1 cellular context compared by ENCODE assay signal in genomic region chr2:28318462-28319117, GRCh38.
TF ChIP-seq lines count a peak whose summit lies in the region.

No MANE protein-coding gene starts in this region.

TF ChIP-seq in HepG2, 621 proteins besides CTCF, POLR2A, EP300 and RAD21 (continued from another document):
- TF ChIP-seq THAP9 (CRISPR knock-in tag; IDR thresholded peaks at IDR 0.05; ENCODE audit: borderline replicate concordance): no peak
- TF ChIP-seq MYC (CRISPR knock-in tag; IDR thresholded peaks at IDR 0.05; ENCODE audit: borderline replicate concordance): no peak
- TF ChIP-seq ZNF160 (CRISPR knock-in tag; IDR thresholded peaks at IDR 0.05): no peak
- TF ChIP-seq SOX6 (IDR thresholded peaks at IDR 0.05): no peak
- TF ChIP-seq SOX6 (CRISPR knock-in tag; IDR thresholded peaks at IDR 0.05): peak; percentile 59; the same call in 1 of the 2 replicates
- TF ChIP-seq ZNF180 (CRISPR knock-in tag; IDR thresholded peaks at IDR 0.05; ENCODE audit: borderline replicate concordance, low read depth): no peak
- no peak for TF ChIP-seq ZNF660 (CRISPR knock-in tag; IDR thresholded peaks at IDR 0.05; ENCODE audit: borderline replicate concordance, low read depth)
- TF ChIP-seq SALL1 (CRISPR knock-in tag; IDR thresholded peaks at IDR 0.05): no peak
- no peak for TF ChIP-seq SIN3A (IDR thresholded peaks at IDR 0.05; ENCODE audit: borderline replicate concordance, low read depth, low read length)
